Comparison of ENCODE assay signal across 8 cellular contexts in the genomic region with DNA sequence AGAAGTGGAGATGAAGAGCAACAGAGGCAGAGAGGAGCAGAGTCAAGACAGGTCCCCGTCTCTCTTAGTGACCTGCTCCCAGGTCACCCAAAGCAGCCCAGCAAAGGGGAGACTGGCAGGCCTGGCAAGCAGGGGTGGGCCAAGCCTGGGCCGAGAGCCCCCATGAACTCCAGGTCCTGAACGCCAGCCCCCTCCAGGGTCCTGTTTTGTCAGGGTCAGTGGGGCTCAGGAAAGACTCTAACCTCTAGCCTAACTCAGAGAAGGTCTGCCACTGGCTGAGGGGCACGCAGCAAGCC. TPM values are rescaled to one million over a fixed set of nuclear protein-coding genes. Genes with fewer than 3 reads are reported as not detected.
A peak's percentile ranks its signal among the peaks of the same experiment; 100 is the strongest.
DNase-seq lines count a peak whose midpoint lies in the region; ATAC-seq and TF ChIP-seq lines count a peak whose summit lies in the region.

No MANE protein-coding gene starts in this region.

- no peaks in the 10 kb centered on the region for H3K9me3 ChIP-seq in breast epithelium
- H3K9me3 ChIP-seq in muscle layer of colon (ENCODE audit: low read length) = no peaks in the 10 kb centered on the region

- peak overlapping the region; percentile 84 to 93 for H3K27ac ChIP-seq in breast epithelium
- peak overlapping the region; percentile 78 for H3K27ac ChIP-seq in muscle layer of colon (ENCODE audit: low read depth, low read length)

- H3K36me3 Mint-ChIP-seq in stimulated activated naive CD8-positive, alpha-beta T cell treated with anti-CD3 and anti-CD28 coated beads, Interleukin-15, Interleukin-2, amounts not matched to agents 100 ng/mL and 50 ng/mL, for 24 hours (ENCODE audit: low read depth) = peaks cover 17% of the 10 kb centered on the region

- no peak for ATAC-seq in stimulated activated naive CD8-positive, alpha-beta T cell treated with anti-CD3 and anti-CD28 coated beads, Interleukin-15, Interleukin-2, amounts not matched to agents 100 U/mL and 50 U/mL, for 24 hours
- ATAC-seq in GM18502 (IDR thresholded peaks at IDR 0.05; ENCODE audit: poor library complexity, unreplicated experiment) = no peak
- ATAC-seq in HG03108 (IDR thresholded peaks at IDR 0.05; ENCODE audit: unreplicated experiment) = no peak

- peaks cover 25% of the 10 kb centered on the region for H3K4me1 Mint-ChIP-seq in stimulated activated naive CD8-positive, alpha-beta T cell treated with anti-CD3 and anti-CD28 coated beads, Interleukin-15, Interleukin-2, amounts not matched to agents 100 ng/mL and 50 ng/mL, for 24 hours (ENCODE audit: low read depth)

- no peaks in the 10 kb centered on the region for H3K9me3 Mint-ChIP-seq in stimulated activated naive CD8-positive, alpha-beta T cell treated with anti-CD3 and anti-CD28 coated beads, Interleukin-15, Interleukin-2, amounts not matched to agents 100 ng/mL and 50 ng/mL, for 24 hours

- intact Hi-C loops in breast epithelium (cut with DNase I; ENCODE audit: low total_unique reads) = no loop called here

- DNase-seq in stimulated activated naive CD8-positive, alpha-beta T cell treated with anti-CD3 and anti-CD28 coated beads, Interleukin-15, Interleukin-2, amounts not matched to agents 100 U/mL and 50 U/mL, for 24 hours = no peak
- no peak for DNase-seq in breast epithelium (ENCODE audit: low spot score in 2 of 2)
- no peak for DNase-seq in Ammon's horn (ENCODE audit: low spot score)
- DNase-seq in HCEC 1CT = no peak

- peak overlapping the region; percentile 67 to 78 (median 73) for H3K4me3 ChIP-seq in breast epithelium
- H3K4me3 ChIP-seq in muscle layer of colon (ENCODE audit: low read depth in 1 of 2, low read length in 2 of 2) = peak overlapping the region; percentile 79 to 91

- no peak for TF ChIP-seq POLR2A in breast epithelium (IDR thresholded peaks at IDR 0.05)

- peak overlapping the region; percentile 90 for H3K4me3 Mint-ChIP-seq in stimulated activated naive CD8-positive, alpha-beta T cell treated with anti-CD3 and anti-CD28 coated beads, Interleukin-15, Interleukin-2, amounts not matched to agents 100 ng/mL and 50 ng/mL, for 24 hours

- no peak overlapping the region for H3K27ac Mint-ChIP-seq in stimulated activated naive CD8-positive, alpha-beta T cell treated with anti-CD3 and anti-CD28 coated beads, Interleukin-15, Interleukin-2, amounts not matched to agents 100 ng/mL and 50 ng/mL, for 24 hours

- H3K4me1 ChIP-seq in breast epithelium (peaks cover 0 to 4% of the 10 kb centered on the region in 2 donors), muscle layer of colon (ENCODE audit: insufficient read depth, low read length) (peaks cover 34% of the 10 kb centered on the region)

- no peaks in the 10 kb centered on the region for H3K27me3 ChIP-seq in breast epithelium
- no peaks in the 10 kb centered on the region for H3K27me3 ChIP-seq in muscle layer of colon (ENCODE audit: control insufficient read depth in 1 of 2, insufficient read depth in 2 of 2, low read length in 2 of 2)

- H3K36me3 ChIP-seq in breast epithelium (no peaks in the 10 kb centered on the region), muscle layer of colon (ENCODE audit: insufficient read depth, low read length) (peaks cover 22% of the 10 kb centered on the region)

- no peaks in the 10 kb centered on the region for H3K27me3 Mint-ChIP-seq in stimulated activated naive CD8-positive, alpha-beta T cell treated with anti-CD3 and anti-CD28 coated beads, Interleukin-15, Interleukin-2, amounts not matched to agents 100 ng/mL and 50 ng/mL, for 24 hours

- H3K9ac ChIP-seq in muscle layer of colon (ENCODE audit: low read length) = peak overlapping the region; percentile 84

- no peak for TF ChIP-seq CTCF in breast epithelium (IDR thresholded peaks at IDR 0.05)

RNA-seq across cellular contexts. Expression of gene NECAB3, which starts 1.2 kb away (rescaled TPM):
- 10 to 100 TPM; 23.4 to 37.3 (median 28.5) TPM for total RNA-seq in breast epithelium

RNA-seq across cellular contexts. Expression of gene ACTL10, which starts 6.3 kb away (rescaled TPM):
- total RNA-seq in breast epithelium = 1 to 10 TPM; 1.4 to 3.4 (median 2.6) TPM

RNA-seq across cellular contexts. Expression of gene C20orf144, which starts 10.9 kb away (rescaled TPM):
- total RNA-seq in breast epithelium = under 1 TPM; 0.16 to 0.33 (median 0.29) TPM

RNA-seq across cellular contexts. Expression of gene E2F1, which starts 13.1 kb away (rescaled TPM):
- total RNA-seq in breast epithelium = 1 to 10 TPM in 1 of 3 donors, under 1 TPM in 2; 0.33 to 2.2 (median 0.88) TPM

RNA-seq across cellular contexts. Expression of gene PXMP4, which starts 47.0 kb away (rescaled TPM):
- 10 to 100 TPM in 1 of 3 donors, 1 to 10 TPM in 2; 7.9 to 14.3 (median 9.1) TPM for total RNA-seq in breast epithelium
